ENCODE assay signal across 9 cellular contexts in genomic region chr1:149561806-149562205, GRCh38. TPM values are rescaled to one million over a fixed set of nuclear protein-coding genes. Genes with fewer than 3 reads are reported as not detected.
"Had no signal": no experiment of that assay in that cellular context is flagged by ENCODE, and none has a peak within 500 bp of the region (broad histone marks: within the 10 kb centered on the region; RNA-seq: fewer than 3 reads in every experiment).

No MANE protein-coding gene starts in this region.

RNA-seq across cellular contexts. Expression of gene PPIAL4C, which starts 21.8 kb away (rescaled TPM):
- total RNA-seq: activated CD4-positive, alpha-beta memory T cell treated with anti-CD3 and anti-CD28 coated beads for 36 hours; activated naive CD8-positive, alpha-beta T cell treated with anti-CD3 and anti-CD28 coated beads for 36 hours; activated T-helper 17 cell treated with anti-CD3 and anti-CD28 coated beads, Interleukin-2, amount 50 U/mL, for 72 hours; adrenal gland; ascending aorta; cardiac muscle cell; dermis blood vessel endothelial cell; foreskin keratinocyte; gastrocnemius medialis had no signal
